25 cellular contexts compared by ENCODE assay signal in genomic region chr17:22462461-22462860, GRCh38.
DNase-seq lines count a peak whose midpoint lies in the region; ATAC-seq, FAIRE-seq and TF ChIP-seq lines count a peak whose summit lies in the region.
"Had no signal": no experiment of that assay in that cellular context is flagged by ENCODE, and none has a peak within 500 bp of the region (broad histone marks: within the 10 kb centered on the region; RNA-seq: fewer than 3 reads in every experiment).

No MANE protein-coding gene starts in this region.

- H4K20me1 ChIP-seq in BLaER1 (no peaks in the 10 kb centered on the region), OCI-LY1 (ENCODE audit: insufficient read depth, low read length) (no peaks in the 10 kb centered on the region), HepG2 (ENCODE audit: insufficient read depth, low read length) (no peaks in the 10 kb centered on the region)

- no peak for ATAC-seq in HepG2
- ATAC-seq: A549 had no signal

- no peaks in the 10 kb centered on the region for H3K27me3 ChIP-seq in BLaER1
- H3K27me3 ChIP-seq in OCI-LY1 (ENCODE audit: insufficient read depth, low read length): no peaks in the 10 kb centered on the region
- H3K27me3 ChIP-seq in HepG2 (ENCODE audit: control insufficient read depth in 1 of 2, insufficient read depth in 2 of 2, low read length in 2 of 2): no peaks in the 10 kb centered on the region
- H3K27me3 ChIP-seq in SJCRH30: peaks cover 35% of the 10 kb centered on the region

- H3K4me2 ChIP-seq in BLaER1 (peak overlapping the region; percentile 55), OCI-LY1 (ENCODE audit: low read length) (no peak overlapping the region), HepG2 (ENCODE audit: low read depth, low read length) (no peak overlapping the region)
- H3K4me2 ChIP-seq: A549 had no signal

- H3K36me3 Mint-ChIP-seq in osteocyte (ENCODE audit: unreplicated experiment): no peaks in the 10 kb centered on the region
- H3K36me3 Mint-ChIP-seq: CD14-positive monocyte; CD4-positive, CD25-positive, alpha-beta regulatory T cell had no signal

- H2AFZ ChIP-seq in OCI-LY1 (ENCODE audit: low read length) (no peak overlapping the region), HepG2 (ENCODE audit: low read length) (no peak overlapping the region)

- no peaks in the 10 kb centered on the region for H3K27me3 Mint-ChIP-seq in osteocyte (ENCODE audit: unreplicated experiment)
- H3K27me3 Mint-ChIP-seq: B cell; CD4-positive, alpha-beta memory T cell; CD4-positive, CD25-positive, alpha-beta regulatory T cell had no signal

- TF ChIP-seq CTCF in OCI-LY1 (IDR thresholded peaks at IDR 0.05; ENCODE audit: low read length) (no peak), coronary artery (IDR thresholded peaks at IDR 0.05) (no peak), osteocyte (IDR thresholded peaks at IDR 0.05) (no peak), HepG2 (CRISPR knock-in tag; IDR thresholded peaks at IDR 0.05) (no peak), GM10248 (IDR thresholded peaks at IDR 0.05; ENCODE audit: control extremely low read depth, extremely low read depth, low read depth, missing control alignments) (no peak)

- H3K9ac ChIP-seq in BLaER1: no peak overlapping the region
- peak overlapping the region; percentile 47; the same call in 1 of the 2 replicates for H3K9ac ChIP-seq in OCI-LY1 (ENCODE audit: low read length)
- no peak overlapping the region for H3K9ac ChIP-seq in HepG2 (ENCODE audit: insufficient read depth, low read depth, low read length)

- H3K9me3 ChIP-seq in BLaER1 (no peaks in the 10 kb centered on the region), OCI-LY1 (ENCODE audit: low read length) (no peaks in the 10 kb centered on the region), HepG2 (ENCODE audit: low read length) (no peaks in the 10 kb centered on the region), SJCRH30 (replicated peaks) (no peaks in the 10 kb centered on the region; the same call in 1 of the 2 replicates)
- H3K9me3 ChIP-seq: A549 had no signal

- H3K4me1 Mint-ChIP-seq in osteocyte (ENCODE audit: unreplicated experiment): no peaks in the 10 kb centered on the region
- H3K4me1 Mint-ChIP-seq: B cell; CD14-positive monocyte; CD4-positive, alpha-beta memory T cell; CD4-positive, CD25-positive, alpha-beta regulatory T cell; CD8-positive, alpha-beta memory T cell had no signal

- no peak for FAIRE-seq in HepG2 (lab: Jason Lieb, UNC)
- FAIRE-seq: A549, GM12891, GM19239 had no signal

- BruUV-seq in HepG2 (replicated peaks; lab: Mats Ljungman, UMichigan): no TSS peak

- DNase-seq in coronary artery (ENCODE audit: low spot score): peak; percentile 17
- DNase-seq in osteocyte (ENCODE audit: extremely low spot score, unreplicated experiment): peak; percentile 48
- no peak for DNase-seq in HepG2 (ENCODE audit: low spot score)
- no peak for DNase-seq in GM10248 (ENCODE audit: extremely low spot score)
- DNase-seq in SJCRH30: no peak
- DNase-seq: AML-193; C1 segment of cervical spinal cord; CD4-positive, alpha-beta memory T cell; CD4-positive, CD25-positive, alpha-beta regulatory T cell; CD8-positive, alpha-beta memory T cell; COR-L47; DMS 273 treated with DMSO at 0.1 percent for 48 hours; DMS153; DMS79; DND-41; EL; GDM1 had no signal

- H3K27ac ChIP-seq in BLaER1: peak overlapping the region; percentile 52; the same call in 1 of the 2 replicates
- H3K27ac ChIP-seq in OCI-LY1 (ENCODE audit: low read depth, low read length, poor library complexity, severe bottlenecking): peak overlapping the region; percentile 91
- H3K27ac ChIP-seq in coronary artery: no peak overlapping the region
- H3K27ac ChIP-seq in HepG2 (ENCODE audit: extremely low read length, insufficient read depth, low read length): no peak overlapping the region
- H3K27ac ChIP-seq in SJCRH30: no peak overlapping the region
- H3K27ac ChIP-seq: 22Rv1, A549 had no signal

- TF ChIP-seq POLR2A in HepG2 (IDR thresholded peaks at IDR 0.05; ENCODE audit: insufficient read depth in 1 of 2, low read depth in 2 of 2, low read length in 2 of 2): no peak

- H3K9me2 ChIP-seq in OCI-LY1 (ENCODE audit: low read depth, low read length): no peaks in the 10 kb centered on the region

- TF ChIP-seq RAD21 in HepG2 (CRISPR knock-in tag; IDR thresholded peaks at IDR 0.05): no peak

- POLR2A ChIA-PET in HepG2 (lab: Yijun Ruan, JAX): no interaction called here
- POLR2A ChIA-PET in GM10248 (lab: Yijun Ruan, JAX): no interaction called here

- peaks cover 63% of the 10 kb centered on the region for H3K9me3 Mint-ChIP-seq in osteocyte (ENCODE audit: unreplicated experiment)

- no peaks in the 10 kb centered on the region for H3K79me2 ChIP-seq in OCI-LY1 (ENCODE audit: insufficient read depth, low read length)
- no peaks in the 10 kb centered on the region for H3K79me2 ChIP-seq in HepG2 (ENCODE audit: insufficient read depth, low read length)

- intact Hi-C loops in HepG2 (cut with micrococcal nuclease; ENCODE audit: unreplicated experiment): no loop called here

- TF ChIP-seq EP300 in HepG2 (IDR thresholded peaks at IDR 0.05; ENCODE audit: low read depth in 2 of 2, low read length in 2 of 2) (no peak), HepG2 (CRISPR knock-in tag; IDR thresholded peaks at IDR 0.05; ENCODE audit: borderline replicate concordance) (no peak)

- H3F3A ChIP-seq in OCI-LY1 (ENCODE audit: insufficient read depth, low read length): no peaks in the 10 kb centered on the region

- peaks cover 60% of the 10 kb centered on the region for H3K4me1 ChIP-seq in BLaER1
- H3K4me1 ChIP-seq in OCI-LY1 (ENCODE audit: insufficient read depth, low read length, severe bottlenecking): peaks cover 85% of the 10 kb centered on the region
- H3K4me1 ChIP-seq in HepG2 (ENCODE audit: insufficient read depth, low read length): no peaks in the 10 kb centered on the region
- H3K4me1 ChIP-seq in SJCRH30: no peaks in the 10 kb centered on the region
- H3K4me1 ChIP-seq: A549 had no signal

- CTCF ChIA-PET in HepG2 (lab: Yijun Ruan, JAX; ENCODE audit: low intra/inter-chr PET ratio, low total read pairs): no interaction called here
- CTCF ChIA-PET in GM10248 (lab: Yijun Ruan, JAX): no interaction called here

- no peak overlapping the region for H3K4me3 ChIP-seq in BLaER1
- H3K4me3 ChIP-seq in OCI-LY1 (ENCODE audit: low read depth, low read length, poor library complexity, severe bottlenecking): no peak overlapping the region
- H3K4me3 ChIP-seq in coronary artery: no peak overlapping the region
- no peak overlapping the region for H3K4me3 ChIP-seq in HepG2 (replicated peaks in 1 of 3; ENCODE audit: insufficient read depth in 1 of 3, low read depth in 2 of 3, low read length in 3 of 3)
- no peak overlapping the region for H3K4me3 ChIP-seq in SJCRH30
- H3K4me3 ChIP-seq: A549 had no signal

- no peak overlapping the region for H3K4me3 Mint-ChIP-seq in osteocyte (ENCODE audit: unreplicated experiment)
- H3K4me3 Mint-ChIP-seq: B cell; CD14-positive monocyte; CD4-positive, alpha-beta memory T cell; CD4-positive, CD25-positive, alpha-beta regulatory T cell; CD8-positive, alpha-beta memory T cell had no signal

- WGBS in HepG2 (ENCODE audit: low lambda C conversion rate): 21% methylated on average over 6 of the region's 6 CpGs

- in situ Hi-C loops in HepG2 (cut with HindIII; ENCODE audit: extremely low pct_ligation_motif_present, low pct_unique_long_range_greater_than_20kb): loop anchor here (25.0 kb wide), 2 partner anchors 100 kb away; no protein-coding TSS in a partner anchor

- no peak overlapping the region for H3K27ac Mint-ChIP-seq in osteocyte (ENCODE audit: unreplicated experiment)
- H3K27ac Mint-ChIP-seq: B cell; CD14-positive monocyte; CD4-positive, alpha-beta memory T cell; CD4-positive, CD25-positive, alpha-beta regulatory T cell; CD8-positive, alpha-beta memory T cell had no signal

- H3K36me3 ChIP-seq in BLaER1: no peaks in the 10 kb centered on the region
- no peaks in the 10 kb centered on the region for H3K36me3 ChIP-seq in OCI-LY1 (ENCODE audit: insufficient read depth, low read length)
- no peaks in the 10 kb centered on the region for H3K36me3 ChIP-seq in HepG2 (replicated peaks in 1 of 2; ENCODE audit: control insufficient read depth in 1 of 2, insufficient read depth in 2 of 2, low read length in 2 of 2)
- H3K36me3 ChIP-seq in SJCRH30: no peaks in the 10 kb centered on the region

TF ChIP-seq in HepG2, 621 proteins besides CTCF, POLR2A, EP300 and RAD21 (continues in another document):
- TF ChIP-seq MEF2D (CRISPR knock-in tag; IDR thresholded peaks at IDR 0.05) (no peak), FOSL2 (CRISPR knock-in tag; IDR thresholded peaks at IDR 0.05) (no peak), TCF12 (IDR thresholded peaks at IDR 0.05) (no peak), TCF12 (CRISPR knock-in tag; IDR thresholded peaks at IDR 0.05) (no peak), FOXA1 (IDR thresholded peaks at IDR 0.05) (no peak), FOXA1 (CRISPR knock-in tag; IDR thresholded peaks at IDR 0.05) (no peak), XRCC5 (optimal IDR thresholded peaks at IDR 0.05; ENCODE audit: low read length) (no peak), ZNF687 (CRISPR knock-in tag; IDR thresholded peaks at IDR 0.05) (no peak), NFRKB (IDR thresholded peaks at IDR 0.05) (no peak), GATAD2A (CRISPR knock-in tag; IDR thresholded peaks at IDR 0.05) (no peak)

Comparison
In these comparisons a context has a peak if more than half of its experiments do, and no peak if none do; other contexts are left out.
1. H3K27ac ChIP-seq: peak in BLaER1 (single experiment) and OCI-LY1 (single experiment); none in coronary artery (0 of 2), HepG2 (single experiment) and SJCRH30 (single experiment).
2. DNase-seq: peak in coronary artery (single experiment) and osteocyte (single experiment); none in HepG2 (single experiment), GM10248 (single experiment) and SJCRH30 (0 of 2).